ENCODE assay signal across 33 cellular contexts in genomic region chr22:32380991-32381390, GRCh38. TPM values are rescaled to one million over a fixed set of nuclear protein-coding genes. Genes with fewer than 3 reads are reported as not detected.
DNase-seq lines count a peak whose midpoint lies in the region; ATAC-seq, FAIRE-seq and TF ChIP-seq lines count a peak whose summit lies in the region.
"Had no signal": no experiment of that assay in that cellular context is flagged by ENCODE, and none has a peak within 500 bp of the region (broad histone marks: within the 10 kb centered on the region; RNA-seq: fewer than 3 reads in every experiment).

No MANE protein-coding gene starts in this region.

- no peak for TF ChIP-seq CTCF in endothelial cell of umbilical vein (IDR thresholded peaks at IDR 0.05; ENCODE audit: extremely low read depth in 1 of 2, insufficient read depth in 1 of 2, low read depth in 1 of 2, low read length in 2 of 2)

- no peak overlapping the region for H2AFZ ChIP-seq in endothelial cell of umbilical vein (ENCODE audit: low read depth, low read length)
- H2AFZ ChIP-seq: GM23338 had no signal

- ATAC-seq in HG02588 (IDR thresholded peaks at IDR 0.05; ENCODE audit: unreplicated experiment) (no peak), HG02571 (IDR thresholded peaks at IDR 0.05; ENCODE audit: unreplicated experiment) (no peak), GM21390 (IDR thresholded peaks at IDR 0.05; ENCODE audit: unreplicated experiment) (no peak)
- ATAC-seq: activated naive CD4-positive, alpha-beta T cell treated with anti-CD3 and anti-CD28 coated beads, Interleukin-2, amount 50 U/mL, for 72 hours; GM23338; stimulated activated memory B cell treated with anti-CD40 and anti-IgM and Interleukin-4, amounts not matched to agents 10 μg/mL and 1 μg/mL and 100 μg/mL, for 72 hours had no signal

- H3K4me1 ChIP-seq in endothelial cell of umbilical vein (ENCODE audit: control insufficient read depth, extremely low read depth, insufficient read depth, low read length) = no peaks in the 10 kb centered on the region
- H3K4me1 ChIP-seq: left ventricle myocardium inferior had no signal

- H3K9me1 ChIP-seq in endothelial cell of umbilical vein (replicated peaks; ENCODE audit: control insufficient read depth, extremely low read depth, insufficient read depth, low read length) = no peaks in the 10 kb centered on the region

- POLR2A ChIA-PET in endothelial cell of umbilical vein (lab: Charles Lee) = no interaction called here

- H3K4me2 ChIP-seq in endothelial cell of umbilical vein (ENCODE audit: insufficient read depth, low read length) = no peak overlapping the region
- H3K4me2 ChIP-seq: GM23338, SK-N-SH had no signal

- FAIRE-seq in endothelial cell of umbilical vein (lab: Jason Lieb, UNC) = no peak
- FAIRE-seq: A204.1, endometrium had no signal

- dilution Hi-C loops in endothelial cell of umbilical vein (cut with MboI; ENCODE audit: extremely low pct_ligation_motif_present, low sequenced_read_pairs) = no loop called here

- BruUV-seq in endothelial cell of umbilical vein (replicated peaks; lab: Mats Ljungman, UMichigan) = no TSS peak

- H3K9me3 ChIP-seq in endothelial cell of umbilical vein (replicated peaks; ENCODE audit: control insufficient read depth, insufficient read depth, low read length) = no peaks in the 10 kb centered on the region
- H3K9me3 ChIP-seq: left ventricle myocardium inferior, SK-N-SH had no signal

- TF ChIP-seq POLR2A in endothelial cell of umbilical vein (IDR thresholded peaks at IDR 0.05; ENCODE audit: low read depth, low read length) = no peak

- H3K27ac ChIP-seq in endothelial cell of umbilical vein (ENCODE audit: insufficient read depth, low read depth, low read length) = no peak overlapping the region
- H3K27ac ChIP-seq: left ventricle myocardium inferior had no signal

- H3K36me3 ChIP-seq in endothelial cell of umbilical vein (ENCODE audit: control insufficient read depth in 2 of 2, extremely low read depth in 1 of 2, insufficient read depth in 2 of 2, low read length in 2 of 2) = peaks cover 0 to 3% of the 10 kb centered on the region in 2 experiments

- CTCF ChIA-PET in endothelial cell of umbilical vein (lab: Charles Lee) = no interaction called here

- no peaks in the 10 kb centered on the region for H4K20me1 ChIP-seq in endothelial cell of umbilical vein (replicated peaks; ENCODE audit: control insufficient read depth, extremely low read depth, insufficient read depth, low read length)

- DNase-seq in NCI-H2081 (lab: John Stamatoyannopoulos, UW) = peak; percentile 3 to 25
- no peak for DNase-seq in NCI-H2081 treated with DMSO at 0.1 percent for 48 hours (lab: John Stamatoyannopoulos, UW)
- DNase-seq in DMS53 (lab: John Stamatoyannopoulos, UW) = peak; percentile 71
- peak; percentile 2 for DNase-seq in NCI-H2029 treated with DMSO at 0.1 percent for 48 hours (lab: John Stamatoyannopoulos, UW)
- peak; percentile 6 for DNase-seq in endothelial cell of umbilical vein (ENCODE audit: low read depth, low spot score)
- DNase-seq: activated CD4-positive, alpha-beta memory T cell treated with anti-CD3 and anti-CD28 coated beads, Interleukin-2, amount 10 ng/mL, durations not matched to agents 7 days and 5 days; activated CD4-positive, alpha-beta T cell treated with anti-CD3 and anti-CD28 coated beads for 1 hour; AML-193; CD4-positive, alpha-beta T cell; central memory CD4-positive, alpha-beta T cell; left ventricle myocardium inferior; naive B cell; NCI-H1092 treated with DMSO at 0.1 percent for 48 hours; NCI-H226; SK-N-SH; stimulated activated CD4-positive, alpha-beta T cell treated with anti-CD3 and anti-CD28 coated beads, Interleukin-4, amount 100 ng/mL, for 4 hours had no signal

- H3K79me2 ChIP-seq in endothelial cell of umbilical vein (ENCODE audit: control insufficient read depth, insufficient read depth, low read length) = no peaks in the 10 kb centered on the region

- intact Hi-C loops in endothelial cell of umbilical vein (cut with micrococcal nuclease) = no loop called here

- H3K4me3 ChIP-seq in endothelial cell of umbilical vein (replicated peaks in 1 of 3; ENCODE audit: insufficient read depth in 1 of 3, low read depth in 1 of 3, low read length in 3 of 3) = no peak overlapping the region
- H3K4me3 ChIP-seq: GM23338, left ventricle myocardium inferior had no signal

- no peak overlapping the region for H3K9ac ChIP-seq in endothelial cell of umbilical vein (replicated peaks; ENCODE audit: extremely low read depth, insufficient read depth, low read length)
- H3K9ac ChIP-seq: SK-N-SH had no signal

- no peaks in the 10 kb centered on the region for H3K27me3 ChIP-seq in endothelial cell of umbilical vein (ENCODE audit: control insufficient read depth in 2 of 2, insufficient read depth in 2 of 2, low read length in 2 of 2)

TF ChIP-seq in endothelial cell of umbilical vein, 7 proteins besides CTCF, POLR2A, EP300 and RAD21:
- TF ChIP-seq MYC (IDR thresholded peaks at IDR 0.05; ENCODE audit: low read depth, low read length) (no peak), GATA2 (IDR thresholded peaks at IDR 0.05; ENCODE audit: insufficient read depth, insufficient read length, low read depth, low read length) (no peak), EZH2 (IDR thresholded peaks at IDR 0.05; ENCODE audit: borderline replicate concordance, low read depth, low read length, severe bottlenecking) (no peak)

RNA-seq across cellular contexts. Expression of gene RFPL3, which starts 23.3 kb away (rescaled TPM):
- not detected in 2 replicates for total RNA-seq in endothelial cell of umbilical vein
- not detected in 2 replicates for polyA plus RNA-seq in endothelial cell of umbilical vein
- polyA plus RNA-seq in endothelial cell of umbilical vein (2011; cell fraction: cytosol; rRNA removed) = not detected in 2 replicates
- polyA plus RNA-seq in endothelial cell of umbilical vein (2011; cell fraction: nucleus; rRNA removed) = not detected in 2 replicates
- not detected in 2 replicates for polyA plus RNA-seq in endothelial cell of umbilical vein (2012)
- not detected in 2 replicates for polyA minus RNA-seq in endothelial cell of umbilical vein
- polyA minus RNA-seq in endothelial cell of umbilical vein (2011; cell fraction: cytosol; rRNA and poly(A)+ RNA removed) = not detected
- not detected in 2 replicates for polyA minus RNA-seq in endothelial cell of umbilical vein (2011; cell fraction: nucleus; rRNA and poly(A)+ RNA removed)
- total RNA-seq: activated CD4-positive, alpha-beta memory T cell treated with anti-CD3 and anti-CD28 coated beads, Interleukin-2, amount 10 ng/mL, durations not matched to agents 7 days and 5 days; activated naive CD4-positive, alpha-beta T cell treated with anti-CD3 and anti-CD28 coated beads, Interleukin-2, amount 50 U/mL, for 72 hours; activated T-helper 2 cell treated with anti-CD3 and anti-CD28 coated beads, Interferon-gamma antibody, Interleukin-2, Interleukin-4, amounts not matched to agents 10 μg/mL and 5 μg/mL and 100 μg/mL, durations not matched to agents 14 hours and 24 hours and 36 hours; CD4-positive, alpha-beta T cell; fibroblast of lung; G401; GM23338; left ventricle myocardium inferior; mesothelial cell of epicardium; OCI-LY7; pulmonary artery endothelial cell; temporal lobe; urinary bladder had no signal
- polyA plus RNA-seq: fibroblast of lung, GM23338, IgD-negative memory B cell, SK-N-SH, urinary bladder had no signal

RNA-seq across cellular contexts. Expression of gene RTCB, which starts 31.1 kb away (rescaled TPM):
- 97.4 and 98.7 TPM in 2 replicates for total RNA-seq in endothelial cell of umbilical vein
- polyA plus RNA-seq in endothelial cell of umbilical vein = 85.2 and 100 TPM in 2 replicates
- polyA plus RNA-seq in endothelial cell of umbilical vein (2011; cell fraction: cytosol; rRNA removed) = 121 and 141 TPM in 2 replicates
- polyA plus RNA-seq in endothelial cell of umbilical vein (2011; cell fraction: nucleus; rRNA removed) = 102 and 139 TPM in 2 replicates
- 80.4 and 111 TPM in 2 replicates for polyA plus RNA-seq in endothelial cell of umbilical vein (2012)
- polyA minus RNA-seq in endothelial cell of umbilical vein = 129 and 130 TPM in 2 replicates
- 28.2 TPM for polyA minus RNA-seq in endothelial cell of umbilical vein (2011; cell fraction: cytosol; rRNA and poly(A)+ RNA removed)
- polyA minus RNA-seq in endothelial cell of umbilical vein (2011; cell fraction: nucleus; rRNA and poly(A)+ RNA removed) = 36.4 and 52.2 TPM in 2 replicates
